In the genomic region with DNA sequence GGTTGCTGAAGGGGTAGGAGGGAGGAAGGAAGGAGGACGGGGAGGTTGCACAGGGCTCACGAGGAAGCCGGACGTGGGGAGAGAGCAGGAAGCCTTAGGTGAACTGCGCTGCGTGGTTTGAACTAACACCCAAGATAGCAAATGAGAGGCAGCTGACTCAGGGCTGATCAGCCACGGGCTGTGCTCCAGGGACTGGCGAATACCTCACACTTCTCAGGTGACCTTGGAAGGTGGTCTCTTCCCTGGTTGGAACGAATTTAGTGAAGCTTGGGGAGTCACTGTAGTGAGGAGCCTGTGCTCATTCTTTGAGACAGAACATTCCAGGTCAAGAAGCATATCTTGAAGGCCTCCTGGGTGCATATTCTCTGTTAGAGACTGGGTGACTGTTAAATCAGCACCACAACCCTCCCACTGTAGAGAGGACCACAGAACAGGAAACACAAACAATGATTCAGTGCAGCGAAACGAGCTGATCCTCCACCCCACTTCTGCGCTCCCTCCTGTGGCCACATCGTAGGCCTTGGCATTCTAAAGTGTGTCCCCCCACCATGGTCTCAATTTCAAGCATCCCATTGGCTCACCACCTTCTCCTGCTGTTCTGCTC, we compare ENCODE assay signal across 8 cellular contexts. TPM values are rescaled to one million over a fixed set of nuclear protein-coding genes. Genes with fewer than 3 reads are reported as not detected.
DNase-seq lines count a peak whose midpoint lies in the region; ATAC-seq lines count a peak whose summit lies in the region.

No MANE protein-coding gene starts in this region.

- ATAC-seq in GM18868 (IDR thresholded peaks at IDR 0.05; ENCODE audit: unreplicated experiment) (peak; percentile 48), left colon (peak; percentile 36)

- intact Hi-C loops in left colon (cut with DNase I, micrococcal nuclease), result no loop called here

- DNase-seq in NOMO-1 treated with dmso at 0.1 percent for 144 hours (lab: John Stamatoyannopoulos, UW; ENCODE audit: unreplicated experiment) (peak; percentile 36), left colon (peak in 1 of 2 donors; percentile 40), NCI-H524 treated with DMSO at 0.1 percent for 48 hours (lab: John Stamatoyannopoulos, UW) (no peak), mucosa of gallbladder (ENCODE audit: low spot score) (no peak), medulla oblongata (ENCODE audit: extremely low spot score) (no peak)
- peak; percentile 75 for DNase-seq in activated effector memory CD4-positive, alpha-beta T cell treated with Interleukin-2 at 50 U/mL for 16 hours
- peak; percentile 60 to 66 for DNase-seq in stimulated activated CD8-positive, alpha-beta memory T cell treated with anti-CD3 and anti-CD28 coated beads, Interleukin-7, amount 100 ng/mL, for 4 hours (ENCODE audit: low read depth in 2 of 2)

RNA-seq across cellular contexts. Expression of a gene that starts 33.8 kb away (rescaled TPM):
- total RNA-seq in left colon, result under 1 TPM; 0.17 to 0.64 TPM
- 3.5 TPM for total RNA-seq in mucosa of gallbladder

RNA-seq across cellular contexts. Expression of a gene that starts 59.4 kb away (rescaled TPM):
- not detected for total RNA-seq in left colon
- not detected for total RNA-seq in mucosa of gallbladder

Comparison
In these comparisons a context has a peak if more than half of its experiments do, and no peak if none do; other contexts are left out.
1. DNase-seq: peak in NOMO-1 treated with dmso at 0.1 percent for 144 hours (single experiment), activated effector memory CD4-positive, alpha-beta T cell treated with Interleukin-2 at 50 U/mL for 16 hours (single experiment) and stimulated activated CD8-positive, alpha-beta memory T cell treated with anti-CD3 and anti-CD28 coated beads, Interleukin-7, amount 100 ng/mL, for 4 hours (2 of 2); none in NCI-H524 treated with DMSO at 0.1 percent for 48 hours (single experiment), mucosa of gallbladder (single experiment) and medulla oblongata (single experiment).